ENCODE assay signal across 7 cellular contexts in genomic region chr1:43317817-43318471, GRCh38.
DNase-seq lines count a peak whose midpoint lies in the region; ATAC-seq lines count a peak whose summit lies in the region.
"Had no signal": no experiment of that assay in that cellular context is flagged by ENCODE, and none has a peak within 500 bp of the region (broad histone marks: within the 10 kb centered on the region; RNA-seq: fewer than 3 reads in every experiment).

No MANE protein-coding gene starts in this region.

- peak in 10 of 14 donors; percentile 26 to 77 (median 46) for DNase-seq in C1 segment of cervical spinal cord (lab: John Stamatoyannopoulos, UW)
- peak; percentile 28 for DNase-seq in middle frontal gyrus (ENCODE audit: extremely low spot score, low spot score)
- no peak for DNase-seq in T1000 (lab: John Stamatoyannopoulos, UW)
- no peak for DNase-seq in NCI-H69 (lab: John Stamatoyannopoulos, UW)
- DNase-seq: NCI-H1417 treated with DMSO at 0.1 percent for 48 hours had no signal

- H3K27ac ChIP-seq in angular gyrus (ENCODE audit: low read depth, low read length): peak overlapping the region; percentile 66

- ATAC-seq in GM19467 (IDR thresholded peaks at IDR 0.05; ENCODE audit: unreplicated experiment): no peak

Comparison
In these comparisons a context has a peak if more than half of its experiments do, and no peak if none do; other contexts are left out.
1. DNase-seq: peak in C1 segment of cervical spinal cord (10 of 14) and middle frontal gyrus (single experiment); none in T1000 (single experiment) and NCI-H69 (single experiment).